ENCODE assay signal across 13 cellular contexts in genomic region chr1:182716740-182717720, GRCh38. TPM values are rescaled to one million over a fixed set of nuclear protein-coding genes. Genes with fewer than 3 reads are reported as not detected.
DNase-seq lines count a peak whose midpoint lies in the region; ATAC-seq, FAIRE-seq and TF ChIP-seq lines count a peak whose summit lies in the region.
"Had no signal": no experiment of that assay in that cellular context is flagged by ENCODE, and none has a peak within 500 bp of the region (broad histone marks: within the 10 kb centered on the region; RNA-seq: fewer than 3 reads in every experiment).

No MANE protein-coding gene starts in this region.

- no peak overlapping the region for H3K4me3 ChIP-seq in bronchial epithelial cell (ENCODE audit: low read depth, low read length)
- H3K4me3 ChIP-seq: dorsolateral prefrontal cortex, left lung had no signal

- TF ChIP-seq CTCF in bronchial epithelial cell (IDR thresholded peaks at IDR 0.05; ENCODE audit: insufficient read depth, low read length, severe bottlenecking): no peak
- TF ChIP-seq CTCF in GM10266 (IDR thresholded peaks at IDR 0.05; ENCODE audit: control insufficient read depth, insufficient read depth, low read depth, missing control alignments): no peak

- ATAC-seq in HG03342 (IDR thresholded peaks at IDR 0.05; ENCODE audit: unreplicated experiment): peak; percentile 78
- ATAC-seq: left lung had no signal

- DNase-seq in DMS53 (lab: John Stamatoyannopoulos, UW): peak; percentile 23
- DNase-seq in DMS53 treated with DMSO at 0.1 percent for 48 hours (lab: John Stamatoyannopoulos, UW; ENCODE audit: unreplicated experiment): no peak
- DNase-seq in GM19239 (ENCODE audit: insufficient read length, low spot score): no peak
- DNase-seq in bronchial epithelial cell (ENCODE audit: low read depth): peak; percentile 15
- no peak for DNase-seq in stimulated activated CD4-positive, alpha-beta T cell treated with anti-CD3 and anti-CD28 coated beads, Interleukin-4, amount 100 ng/mL, for 4 hours
- DNase-seq in T1000 (lab: John Stamatoyannopoulos, UW): no peak
- no peak for DNase-seq in GM10266 (ENCODE audit: extremely low spot score)
- DNase-seq: 8988T; dorsolateral prefrontal cortex; left lung; occipital lobe; stimulated activated naive CD4-positive, alpha-beta T cell treated with Interleukin-2 at 50 U/mL for 16 hours had no signal

- H3K27me3 ChIP-seq in bronchial epithelial cell (ENCODE audit: control insufficient read depth, insufficient read depth, low read length): no peaks in the 10 kb centered on the region
- H3K27me3 ChIP-seq: left lung had no signal

- H3K36me3 ChIP-seq in bronchial epithelial cell (ENCODE audit: control insufficient read depth, insufficient read depth, low read length): no peaks in the 10 kb centered on the region
- H3K36me3 ChIP-seq: left lung had no signal

- FAIRE-seq in GM19239 (lab: Jason Lieb, UNC) (peak; percentile 76), bronchial epithelial cell (lab: Jason Lieb, UNC) (no peak)

RNA-seq across cellular contexts. Expression of gene RGS8, which starts 32.6 kb away (rescaled TPM):
- total RNA-seq in bronchial epithelial cell: under 0.01 TPM in 1 of 2 replicates, not detected in the other

Comparison
In these comparisons a context has a peak if more than half of its experiments do, and no peak if none do; other contexts are left out.
1. DNase-seq: peak in DMS53 (single experiment) and bronchial epithelial cell (single experiment); none in DMS53 treated with DMSO at 0.1 percent for 48 hours (single experiment), GM19239 (single experiment), stimulated activated CD4-positive, alpha-beta T cell treated with anti-CD3 and anti-CD28 coated beads, Interleukin-4, amount 100 ng/mL, for 4 hours (0 of 2), T1000 (single experiment) and GM10266 (single experiment).